Comparison of ENCODE assay signal across 17 cellular contexts in the genomic region with DNA sequence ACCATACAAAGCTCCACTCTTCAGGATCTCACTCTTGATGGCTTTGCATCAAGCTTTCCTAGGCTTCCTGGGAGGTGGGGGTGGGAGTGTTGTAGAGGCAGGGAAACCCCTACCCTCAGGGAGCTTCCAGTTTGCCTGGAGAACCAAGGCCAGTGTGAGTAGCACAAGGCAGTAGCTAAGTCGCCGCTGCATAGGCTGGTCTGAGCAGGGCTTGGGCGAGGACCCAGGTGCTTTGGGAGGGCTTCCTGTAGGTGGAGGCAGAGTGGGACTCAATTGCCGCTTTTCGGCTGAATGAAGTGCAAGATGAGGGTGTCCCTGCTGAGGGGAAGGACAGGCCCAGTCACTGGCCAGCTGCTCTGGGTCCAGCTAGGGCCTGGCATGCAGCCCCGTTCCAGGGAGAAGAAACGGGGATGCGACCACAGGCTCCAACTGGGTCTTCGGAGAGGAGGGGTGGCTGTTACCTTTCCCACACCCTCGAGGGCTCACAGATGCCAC. TPM values are rescaled to one million over a fixed set of nuclear protein-coding genes. Genes with fewer than 3 reads are reported as not detected.
"Had no signal": no experiment of that assay in that cellular context is flagged by ENCODE, and none has a peak within 500 bp of the region (broad histone marks: within the 10 kb centered on the region; RNA-seq: fewer than 3 reads in every experiment).

No MANE protein-coding gene starts in this region.

- H3K4me3 ChIP-seq: left lung had no signal

- H3K27ac Mint-ChIP-seq: activated CD4-positive, alpha-beta memory T cell treated with anti-CD3 and anti-CD28 coated beads for 36 hours; activated CD8-positive, alpha-beta memory T cell treated with anti-CD3 and anti-CD28 coated beads, Interleukin-2, amount 10 ng/mL, durations not matched to agents 7 days and 5 days; activated naive CD8-positive, alpha-beta T cell; activated T-cell treated with anti-CD3 and anti-CD28 coated beads, Interleukin-2, amount 50 U/mL, for 24 hours; nephron had no signal

- H3K36me3 Mint-ChIP-seq: activated CD8-positive, alpha-beta memory T cell treated with anti-CD3 and anti-CD28 coated beads, Interleukin-2, amount 10 ng/mL, durations not matched to agents 7 days and 5 days; activated naive CD8-positive, alpha-beta T cell had no signal

- H3K9me3 Mint-ChIP-seq: activated CD4-positive, alpha-beta memory T cell treated with anti-CD3 and anti-CD28 coated beads for 36 hours; activated T-cell treated with anti-CD3 and anti-CD28 coated beads, Interleukin-2, amount 50 U/mL, for 24 hours; nephron had no signal

- H3K27me3 Mint-ChIP-seq: activated CD4-positive, alpha-beta memory T cell treated with anti-CD3 and anti-CD28 coated beads for 36 hours; activated CD8-positive, alpha-beta memory T cell treated with anti-CD3 and anti-CD28 coated beads, Interleukin-2, amount 10 ng/mL, durations not matched to agents 7 days and 5 days; activated naive CD8-positive, alpha-beta T cell; activated T-cell treated with anti-CD3 and anti-CD28 coated beads, Interleukin-2, amount 50 U/mL, for 24 hours had no signal

- H3K36me3 ChIP-seq: left lung had no signal

- H3K9me3 ChIP-seq: left lung had no signal

- H3K27me3 ChIP-seq: left lung had no signal

- DNase-seq: activated CD4-positive, alpha-beta memory T cell treated with anti-CD3 and anti-CD28 coated beads for 36 hours; activated CD8-positive, alpha-beta memory T cell treated with anti-CD3 and anti-CD28 coated beads, Interleukin-2, amount 10 ng/mL, durations not matched to agents 7 days and 5 days; activated T-cell treated with anti-CD3 and anti-CD28 coated beads, Interleukin-2, amount 50 U/mL, for 24 hours; amniotic stem cell; mesenchymal stem cell; stimulated activated CD4-positive, alpha-beta T cell treated with anti-CD3 and anti-CD28 coated beads, Interleukin-2, amount 100 ng/mL, for 24 hours had no signal

- H3K27ac ChIP-seq: left lung, VCaP had no signal

- ATAC-seq: activated CD8-positive, alpha-beta memory T cell treated with anti-CD3 and anti-CD28 coated beads, Interleukin-2, amount 10 ng/mL, durations not matched to agents 7 days and 5 days; esophagus mucosa; left lung; sciatic nerve had no signal

- H3K4me3 Mint-ChIP-seq: activated CD4-positive, alpha-beta memory T cell treated with anti-CD3 and anti-CD28 coated beads for 36 hours; activated CD8-positive, alpha-beta memory T cell treated with anti-CD3 and anti-CD28 coated beads, Interleukin-2, amount 10 ng/mL, durations not matched to agents 7 days and 5 days; activated naive CD8-positive, alpha-beta T cell; activated T-cell treated with anti-CD3 and anti-CD28 coated beads, Interleukin-2, amount 50 U/mL, for 24 hours; nephron had no signal

- H3K4me1 Mint-ChIP-seq: nephron had no signal

RNA-seq across cellular contexts. Expression of gene GH1, which starts 9.6 kb away (rescaled TPM):
- total RNA-seq: activated CD8-positive, alpha-beta memory T cell treated with anti-CD3 and anti-CD28 coated beads, Interleukin-2, amount 10 ng/mL, durations not matched to agents 7 days and 5 days; cardiac septum; esophagus mucosa; left lung; osteoblast; pulmonary artery endothelial cell; sciatic nerve; T-helper 1 cell treated with Interleukin-12 subunit alpha and Interleukin-12 subunit beta and Interleukin-4 antibody, amounts not matched to agents 30 ng/mL and 1 ng/mL, for 36 hours; urinary bladder had no signal

RNA-seq across cellular contexts. Expression of gene CSHL1, which starts 17.2 kb away (rescaled TPM):
- total RNA-seq: activated CD4-positive, alpha-beta memory T cell treated with anti-CD3 and anti-CD28 coated beads for 36 hours; activated CD8-positive, alpha-beta memory T cell treated with anti-CD3 and anti-CD28 coated beads, Interleukin-2, amount 10 ng/mL, durations not matched to agents 7 days and 5 days; cardiac septum; esophagus mucosa; left lung; osteoblast; pulmonary artery endothelial cell; sciatic nerve; T-helper 1 cell treated with Interleukin-12 subunit alpha and Interleukin-12 subunit beta and Interleukin-4 antibody, amounts not matched to agents 30 ng/mL and 1 ng/mL, for 36 hours; urinary bladder had no signal

RNA-seq across cellular contexts. Expression of gene CSH1, which starts 31.8 kb away (rescaled TPM):
- total RNA-seq: activated CD4-positive, alpha-beta memory T cell treated with anti-CD3 and anti-CD28 coated beads for 36 hours; activated CD8-positive, alpha-beta memory T cell treated with anti-CD3 and anti-CD28 coated beads, Interleukin-2, amount 10 ng/mL, durations not matched to agents 7 days and 5 days; cardiac septum; esophagus mucosa; left lung; osteoblast; pulmonary artery endothelial cell; sciatic nerve; T-helper 1 cell treated with Interleukin-12 subunit alpha and Interleukin-12 subunit beta and Interleukin-4 antibody, amounts not matched to agents 30 ng/mL and 1 ng/mL, for 36 hours had no signal

RNA-seq across cellular contexts. Expression of gene SCN4A, which starts 44.5 kb away (rescaled TPM):
- total RNA-seq: osteoblast had no signal
